22 cellular contexts compared by ENCODE assay signal in the genomic region with DNA sequence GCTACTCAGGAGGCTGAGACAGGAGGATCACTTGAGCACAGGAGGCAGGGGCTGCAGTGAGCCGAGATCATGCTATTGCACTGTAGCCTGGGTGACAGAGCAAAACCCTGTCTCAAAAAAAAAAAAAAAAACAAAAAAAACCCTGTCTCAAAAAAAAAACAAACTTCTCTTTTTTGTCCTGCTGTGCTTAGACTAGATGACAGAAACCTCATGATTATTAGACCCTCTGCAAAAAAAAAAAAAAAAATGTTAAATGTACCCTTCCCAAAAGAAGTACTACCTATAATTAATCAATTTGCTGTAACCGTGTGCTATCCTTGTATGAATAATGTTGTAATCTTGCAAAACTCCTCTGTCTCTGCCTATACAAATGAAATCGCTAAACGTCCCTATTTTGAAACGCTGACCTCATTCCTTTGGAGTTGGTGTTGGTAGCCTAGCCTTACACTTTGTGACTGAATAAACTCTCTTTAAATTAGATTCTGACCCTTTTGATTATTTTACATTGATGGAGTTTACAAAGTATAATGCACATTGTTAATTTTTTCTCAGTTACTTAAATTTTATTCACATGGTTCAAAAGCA.
"Had no signal": no experiment of that assay in that cellular context is flagged by ENCODE, and none has a peak within 500 bp of the region (broad histone marks: within the 10 kb centered on the region; RNA-seq: fewer than 3 reads in every experiment).

No MANE protein-coding gene starts in this region.

- H3K4me3 ChIP-seq: adrenal gland, breast epithelium, coronary artery, lung, upper lobe of right lung had no signal

- ATAC-seq: activated naive CD4-positive, alpha-beta T cell treated with anti-CD3 and anti-CD28 coated beads, Interleukin-2, amount 50 U/mL, for 72 hours; activated T-cell treated with anti-CD3 and anti-CD28 coated beads, Interleukin-2, amount 50 U/mL, for 72 hours; left lobe of liver had no signal

- H3K27ac ChIP-seq: adrenal gland, breast epithelium, coronary artery, upper lobe of right lung, WERI-Rb-1 had no signal

- FAIRE-seq: astrocyte, endometrium, kidney had no signal

- H3K36me3 ChIP-seq: adrenal gland, breast epithelium, upper lobe of right lung, WERI-Rb-1 had no signal

- H3K4me1 ChIP-seq: adrenal gland, breast epithelium, upper lobe of right lung had no signal

- H3K27me3 ChIP-seq: adrenal gland, breast epithelium, upper lobe of right lung had no signal

- H3K9me3 ChIP-seq: adrenal gland, breast epithelium, upper lobe of right lung had no signal

- DNase-seq: activated CD4-positive, alpha-beta T cell treated with anti-CD3 and anti-CD28 coated beads for 1 hour; activated CD8-positive, alpha-beta memory T cell treated with anti-CD3 and anti-CD28 coated beads for 24 hours; activated gamma-delta T cell treated with Interleukin-2 at 50 U/mL for 16 hours; activated T-cell treated with anti-CD3 and anti-CD28 coated beads, Interleukin-2, amount 50 U/mL, for 72 hours; erythroblast; foreskin melanocyte; glutamatergic neuron; hypothalamus; kidney; nucleus accumbens; retina; stimulated activated naive B cell treated with anti-CD40 and anti-IgM and Interleukin-4, amounts not matched to agents 10 μg/mL and 1 μg/mL and 100 μg/mL, for 72 hours; upper lobe of right lung; WERI-Rb-1 had no signal
